In the genomic region with DNA sequence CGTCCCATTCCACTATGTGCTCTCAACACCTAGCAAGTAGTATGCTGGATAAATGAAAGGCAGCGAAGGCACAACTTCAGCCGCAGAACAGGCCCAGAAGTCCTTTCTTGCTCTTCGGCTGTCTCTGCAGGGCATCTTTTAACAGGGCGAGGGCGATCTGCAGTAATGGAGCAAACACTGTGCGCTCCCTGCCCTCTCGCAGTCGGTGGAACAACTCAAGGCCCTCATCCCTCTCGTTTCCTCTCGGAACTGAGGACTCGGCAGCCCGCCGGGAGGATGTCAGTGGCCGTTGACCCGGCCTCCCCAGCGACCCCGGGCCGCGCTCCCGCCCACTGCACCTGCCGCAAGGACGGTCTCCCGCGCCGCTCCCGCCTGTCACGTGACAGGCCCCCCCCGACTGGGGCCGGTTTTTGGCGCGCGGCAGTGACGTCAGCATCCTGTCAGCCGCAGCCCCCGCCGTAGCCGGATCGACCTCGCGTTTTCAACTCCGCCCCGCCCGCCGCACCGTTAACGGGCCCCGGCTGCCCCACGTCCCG, we compare ENCODE assay signal across 1 cellular context.
TF ChIP-seq lines count a peak whose summit lies in the region.

No MANE protein-coding gene starts in this region.

TF ChIP-seq in IMR-90, 13 proteins besides CTCF, POLR2A, EP300 and RAD21:
- peak; percentile 38; the same call in 1 of the 2 replicates for TF ChIP-seq MXI1 (IDR thresholded peaks at IDR 0.05; ENCODE audit: borderline replicate concordance, low read depth, low read length)
- TF ChIP-seq CEBPB (IDR thresholded peaks at IDR 0.05; ENCODE audit: low read depth, low read length) = no peak
- TF ChIP-seq CHD1 (IDR thresholded peaks at IDR 0.05; ENCODE audit: low read depth, low read length) = no peak
- no peak for TF ChIP-seq RFX5 (IDR thresholded peaks at IDR 0.05; ENCODE audit: low read depth, low read length)
- no peak for TF ChIP-seq MAFK (IDR thresholded peaks at IDR 0.05; ENCODE audit: low read depth, low read length)
- no peak for TF ChIP-seq FOS (IDR thresholded peaks at IDR 0.05; ENCODE audit: low read depth, low read length)
- peak; percentile 74 for TF ChIP-seq BHLHE40 (IDR thresholded peaks at IDR 0.05; ENCODE audit: low read depth, low read length)
- TF ChIP-seq MAZ (IDR thresholded peaks at IDR 0.05; ENCODE audit: borderline replicate concordance, low read depth, low read length) = peak; percentile 97
- TF ChIP-seq, protein P1, sequence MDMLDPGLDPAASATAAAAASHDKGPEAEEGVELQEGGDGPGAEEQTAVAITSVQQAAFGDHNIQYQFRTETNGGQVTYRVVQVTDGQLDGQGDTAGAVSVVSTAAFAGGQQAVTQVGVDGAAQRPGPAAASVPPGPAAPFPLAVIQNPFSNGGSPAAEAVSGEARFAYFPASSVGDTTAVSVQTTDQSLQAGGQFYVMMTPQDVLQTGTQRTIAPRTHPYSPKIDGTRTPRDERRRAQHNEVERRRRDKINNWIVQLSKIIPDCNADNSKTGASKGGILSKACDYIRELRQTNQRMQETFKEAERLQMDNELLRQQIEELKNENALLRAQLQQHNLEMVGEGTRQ (IDR thresholded peaks at IDR 0.05; ENCODE audit: low read depth, low read length) = peak; percentile 96
- TF ChIP-seq RCOR1 (IDR thresholded peaks at IDR 0.05; ENCODE audit: insufficient replicate concordance, low read length) = peak; percentile 82
- TF ChIP-seq SMC3 (IDR thresholded peaks at IDR 0.05; ENCODE audit: low read depth, low read length) = no peak
- no peak for TF ChIP-seq NFE2L2 (IDR thresholded peaks at IDR 0.05; ENCODE audit: low read depth, low read length)
- TF ChIP-seq, protein P2, sequence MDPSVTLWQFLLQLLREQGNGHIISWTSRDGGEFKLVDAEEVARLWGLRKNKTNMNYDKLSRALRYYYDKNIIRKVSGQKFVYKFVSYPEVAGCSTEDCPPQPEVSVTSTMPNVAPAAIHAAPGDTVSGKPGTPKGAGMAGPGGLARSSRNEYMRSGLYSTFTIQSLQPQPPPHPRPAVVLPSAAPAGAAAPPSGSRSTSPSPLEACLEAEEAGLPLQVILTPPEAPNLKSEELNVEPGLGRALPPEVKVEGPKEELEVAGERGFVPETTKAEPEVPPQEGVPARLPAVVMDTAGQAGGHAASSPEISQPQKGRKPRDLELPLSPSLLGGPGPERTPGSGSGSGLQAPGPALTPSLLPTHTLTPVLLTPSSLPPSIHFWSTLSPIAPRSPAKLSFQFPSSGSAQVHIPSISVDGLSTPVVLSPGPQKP (IDR thresholded peaks at IDR 0.05; ENCODE audit: borderline replicate concordance, low read depth, low read length) = no peak
